In the genomic region with DNA sequence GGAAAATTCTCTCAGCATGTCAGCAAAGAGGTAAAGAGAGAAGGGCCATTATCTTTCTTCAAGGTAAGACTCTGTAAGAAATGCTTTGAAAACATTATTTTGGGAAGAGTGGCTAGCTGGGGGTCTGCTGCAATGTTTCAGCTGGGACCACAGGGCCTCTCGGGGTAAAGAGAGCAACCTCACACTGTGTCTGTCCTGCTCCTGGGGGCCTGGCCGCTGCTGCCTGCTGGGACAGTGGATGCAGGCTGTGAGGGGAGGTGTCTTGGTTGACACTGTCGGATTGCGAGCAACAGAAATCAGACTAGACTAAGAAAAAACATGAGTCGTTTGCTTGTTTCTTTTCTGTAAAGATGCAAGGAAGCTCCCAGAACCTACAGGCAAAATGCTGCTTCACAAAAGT, we compare ENCODE assay signal across 17 cellular contexts.
A peak's percentile ranks its signal among the peaks of the same experiment; 100 is the strongest.
DNase-seq lines count a peak whose midpoint lies in the region; ATAC-seq and TF ChIP-seq lines count a peak whose summit lies in the region.
"Had no signal": no experiment of that assay in that cellular context is flagged by ENCODE, and none has a peak within 500 bp of the region (broad histone marks: within the 10 kb centered on the region; RNA-seq: fewer than 3 reads in every experiment).

No MANE protein-coding gene starts in this region.

- DNase-seq in GM23338 (ENCODE audit: low spot score) (peak; percentile 11), RWPE2 (ENCODE audit: low spot score) (peak; percentile 28), nephron progenitor cell (no peak), PC-3 (no peak)
- DNase-seq: 8988T; CD4-positive, alpha-beta memory T cell; DND-41; EL; GOT3; KG1 had no signal

- TF ChIP-seq CTCF in GM23338 (conservative IDR thresholded peaks at IDR 0.05; ENCODE audit: low read depth in 2 of 2): no peak
- TF ChIP-seq CTCF in RWPE2 (IDR thresholded peaks at IDR 0.05; ENCODE audit: poor library complexity, severe bottlenecking): no peak
- no peak for TF ChIP-seq CTCF in nephron progenitor cell (IDR thresholded peaks at IDR 0.05)
- no peak for TF ChIP-seq CTCF in PC-3 (conservative IDR thresholded peaks at IDR 0.05; ENCODE audit: low read depth, low read length)

- intact Hi-C loops in PC-3 (cut with micrococcal nuclease): no loop called here

- H3K9me3 Mint-ChIP-seq in GM23338 (no peaks in the 10 kb centered on the region), nephron progenitor cell (no peaks in the 10 kb centered on the region)
- H3K9me3 Mint-ChIP-seq: CD14-positive monocyte; CD4-positive, alpha-beta memory T cell; IgD-negative memory B cell had no signal

- peak overlapping the region; percentile 72 for H2AFZ ChIP-seq in GM23338
- H2AFZ ChIP-seq in PC-3 (ENCODE audit: low read length): no peak overlapping the region

- BruUV-seq in PC-3 (replicated peaks; lab: Mats Ljungman, UMichigan): no TSS peak

- CTCF ChIA-PET in PC-3 (lab: Charles Lee): no interaction called here

- no peaks in the 10 kb centered on the region for H3K79me2 ChIP-seq in GM23338 (replicated peaks; ENCODE audit: insufficient read depth)
- H3K79me2 ChIP-seq in PC-3 (ENCODE audit: low read length): no peaks in the 10 kb centered on the region

- H3K4me1 Mint-ChIP-seq in GM23338: peaks cover 25% of the 10 kb centered on the region
- peaks cover 52% of the 10 kb centered on the region for H3K4me1 Mint-ChIP-seq in nephron progenitor cell
- H3K4me1 Mint-ChIP-seq: CD4-positive, alpha-beta memory T cell had no signal

- H3K9me3 ChIP-seq in RWPE2 (ENCODE audit: severe bottlenecking): no peaks in the 10 kb centered on the region
- H3K9me3 ChIP-seq in PC-3 (ENCODE audit: low read length): no peaks in the 10 kb centered on the region
- H3K9me3 ChIP-seq: BLaER1, HAP-1 had no signal

- H3K9ac ChIP-seq in PC-3 (ENCODE audit: low read length): no peak overlapping the region
- H3K9ac ChIP-seq: BLaER1 had no signal

- H3K9me2 ChIP-seq in GM23338 (ENCODE audit: insufficient read depth) (0 out of 2 replicates have a peak, but pooled peaks cover 6% of the 10 kb centered on the region), PC-3 (replicated peaks; ENCODE audit: low read length) (no peaks in the 10 kb centered on the region)

- TF ChIP-seq EP300 in Ishikawa (IDR thresholded peaks at IDR 0.05; ENCODE audit: borderline replicate concordance): no peak

- H3K27me3 ChIP-seq in GM23338 (ENCODE audit: insufficient read depth) (no peaks in the 10 kb centered on the region), RWPE2 (ENCODE audit: insufficient read depth, poor library complexity, severe bottlenecking) (no peaks in the 10 kb centered on the region), PC-3 (ENCODE audit: low read length) (peaks cover 67% of the 10 kb centered on the region)
- H3K27me3 ChIP-seq: BLaER1 had no signal

- no peaks in the 10 kb centered on the region for H3F3A ChIP-seq in GM23338 (replicated peaks; ENCODE audit: low read depth)
- H3F3A ChIP-seq in PC-3 (ENCODE audit: low read length, unreplicated experiment): no peaks in the 10 kb centered on the region

- TF ChIP-seq RAD21 in Ishikawa (IDR thresholded peaks at IDR 0.05; ENCODE audit: low read depth): no peak

- H3K4me3 ChIP-seq in GM23338 (no peak overlapping the region), RWPE2 (ENCODE audit: severe bottlenecking) (no peak overlapping the region), PC-3 (ENCODE audit: low read length) (no peak overlapping the region)
- H3K4me3 ChIP-seq: BLaER1, HAP-1 had no signal

- POLR2A ChIA-PET in PC-3 (lab: Charles Lee; ENCODE audit: unreplicated experiment): no interaction called here

- H3K36me3 Mint-ChIP-seq in GM23338 (ENCODE audit: low read depth) (no peaks in the 10 kb centered on the region), nephron progenitor cell (ENCODE audit: low read depth) (no peaks in the 10 kb centered on the region)
- H3K36me3 Mint-ChIP-seq: CD14-positive monocyte; CD4-positive, alpha-beta memory T cell; IgD-negative memory B cell had no signal

- no peak overlapping the region for H3K27ac ChIP-seq in GM23338 (ENCODE audit: low read depth)
- H3K27ac ChIP-seq in RWPE2 (ENCODE audit: poor library complexity, severe bottlenecking): no peak overlapping the region
- no peak overlapping the region for H3K27ac ChIP-seq in PC-3 (ENCODE audit: low read length)
- H3K27ac ChIP-seq: BLaER1 had no signal

- H3K36me3 ChIP-seq in GM23338 (ENCODE audit: insufficient read depth): no peaks in the 10 kb centered on the region
- H3K36me3 ChIP-seq in RWPE2 (ENCODE audit: low read depth): no peaks in the 10 kb centered on the region
- H3K36me3 ChIP-seq in PC-3 (ENCODE audit: low read depth, low read length): no peaks in the 10 kb centered on the region
- H3K36me3 ChIP-seq: BLaER1, HAP-1 had no signal

- H3K27me3 Mint-ChIP-seq in GM23338 (ENCODE audit: insufficient read depth, low read depth, poor library complexity) (peaks cover 8% of the 10 kb centered on the region), nephron progenitor cell (ENCODE audit: low read depth, poor library complexity) (peaks cover 35% of the 10 kb centered on the region)

- H3K4me1 ChIP-seq in GM23338 (ENCODE audit: insufficient read depth) (peaks cover 23% of the 10 kb centered on the region), RWPE2 (ENCODE audit: insufficient read depth, poor library complexity, severe bottlenecking) (no peaks in the 10 kb centered on the region), PC-3 (ENCODE audit: insufficient read depth, low read length) (no peaks in the 10 kb centered on the region; the same call in 1 of the 2 replicates)

- H3K27ac Mint-ChIP-seq in GM23338 (no peak overlapping the region), nephron progenitor cell (peak overlapping the region; percentile 77)
- H3K27ac Mint-ChIP-seq: CD14-positive monocyte; CD4-positive, alpha-beta memory T cell had no signal

- ATAC-seq in GM23338 (peak; percentile 82), RWPE2 (ENCODE audit: low read depth) (no peak), GM18870 (IDR thresholded peaks at IDR 0.05; ENCODE audit: unreplicated experiment) (no peak), PC-3 (no peak), HG02588 (IDR thresholded peaks at IDR 0.05; ENCODE audit: unreplicated experiment) (no peak)

- H4K20me1 ChIP-seq in GM23338 (replicated peaks; ENCODE audit: insufficient read depth) (no peaks in the 10 kb centered on the region), PC-3 (ENCODE audit: low read length) (no peaks in the 10 kb centered on the region)
- H4K20me1 ChIP-seq: BLaER1 had no signal

- H3K4me3 Mint-ChIP-seq in GM23338 (peak overlapping the region; percentile 0; the same call in 1 of the 3 replicates), nephron progenitor cell (no peak overlapping the region)
- H3K4me3 Mint-ChIP-seq: CD14-positive monocyte; CD4-positive, alpha-beta memory T cell had no signal

- H3K4me2 ChIP-seq in GM23338 (peak overlapping the region; percentile 46), PC-3 (ENCODE audit: low read length) (no peak overlapping the region)
- H3K4me2 ChIP-seq: BLaER1 had no signal

TF ChIP-seq in GM23338, 12 proteins besides CTCF, POLR2A, EP300 and RAD21 (continues in another document):
- TF ChIP-seq POLR2AphosphoS5 (IDR thresholded peaks at IDR 0.05; ENCODE audit: low read depth) (no peak), ZNF114 (CRISPR knock-in tag; IDR thresholded peaks at IDR 0.05) (no peak), CREB1 (CRISPR knock-in tag; IDR thresholded peaks at IDR 0.05; ENCODE audit: low read depth) (no peak)

TF ChIP-seq in Ishikawa, 13 proteins besides CTCF, POLR2A, EP300 and RAD21:
- TF ChIP-seq YY1 (IDR thresholded peaks at IDR 0.05; ENCODE audit: low read depth) (0 out of 2 replicates have a peak, but pooled peaks have one; percentile 18), CEBPB (IDR thresholded peaks at IDR 0.05) (no peak)

Comparison
In these comparisons a context has a peak if more than half of its experiments do, and no peak if none do; other contexts are left out.
1. DNase-seq: peak in GM23338 (single experiment) and RWPE2 (single experiment); none in nephron progenitor cell (single experiment) and PC-3 (single experiment).